Comparison of ENCODE assay signal across 8 cellular contexts in the genomic region with DNA sequence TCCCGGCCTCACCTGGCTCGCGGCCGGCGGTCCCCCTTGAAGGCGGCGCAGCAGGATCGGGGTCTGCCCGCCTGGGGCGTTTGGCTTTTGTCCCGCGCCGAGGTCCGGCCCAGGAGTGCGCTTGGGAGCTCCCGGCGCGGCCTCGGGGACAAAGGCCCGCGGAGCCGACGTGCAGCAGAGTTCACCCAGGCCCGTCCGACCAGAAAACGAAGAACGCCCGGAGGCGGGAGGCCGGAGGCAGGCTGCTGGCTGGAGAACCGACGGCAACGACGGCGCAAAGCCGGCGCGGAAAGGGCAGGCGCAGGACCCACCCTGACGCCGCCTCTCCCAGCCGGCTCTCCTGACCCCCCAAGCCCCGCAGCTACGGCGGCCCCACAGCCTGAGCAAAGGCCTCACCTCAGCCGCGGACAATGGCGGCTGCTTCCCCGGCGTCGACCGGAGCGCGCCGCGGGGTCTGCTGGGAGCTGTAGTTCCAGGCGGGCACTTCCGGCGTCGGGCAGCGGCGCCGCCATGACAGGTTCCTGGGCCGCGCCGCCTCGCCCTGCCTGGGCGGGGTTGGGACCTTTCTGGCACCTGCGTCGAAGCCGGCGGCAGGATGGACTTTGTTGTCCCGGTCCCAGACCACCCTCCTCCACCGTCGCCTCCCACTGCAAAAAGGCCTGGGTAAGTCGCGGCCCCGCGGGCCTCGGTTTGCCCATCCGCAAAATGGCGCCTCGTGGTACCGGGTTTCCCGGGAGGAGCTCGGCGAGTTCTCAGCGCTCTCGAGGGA. TPM values are rescaled to one million over a fixed set of nuclear protein-coding genes. Genes with fewer than 3 reads are reported as not detected.
DNase-seq lines count a peak whose midpoint lies in the region; ATAC-seq and TF ChIP-seq lines count a peak whose summit lies in the region.

A gene (minus strand): TSS at position 437 of the 769 bp plus-strand sequence. CDS start 1,501 bp downstream, outside the sequence.

- ATAC-seq in GM18868 (IDR thresholded peaks at IDR 0.05; ENCODE audit: unreplicated experiment) = peak; percentile 95
- ATAC-seq in HG03108 (IDR thresholded peaks at IDR 0.05; ENCODE audit: unreplicated experiment) = peak; percentile 98

- POLR2A ChIA-PET in AG04449 (lab: Yijun Ruan, JAX) = interaction anchor here (0.6 to 0.7 kb wide), 3 partner anchors 31 to 67 kb away, joined by 3 read pairs; a partner anchor contains a TSS

- DNase-seq in AG04449 (ENCODE audit: low read depth, low spot score) (peak; percentile 34), NCI-H345 treated with DMSO at 0.1 percent for 48 hours (lab: John Stamatoyannopoulos, UW; ENCODE audit: unreplicated experiment) (peak; percentile 40), dermis blood vessel endothelial cell (peak; percentile 93)
- peak; percentile 72 to 78 for DNase-seq in activated CD4-positive, alpha-beta T cell treated with anti-CD3 and anti-CD28 coated beads, Interleukin-2, amount 50 U/mL, for 24 hours (ENCODE audit: low read depth in 1 of 2, low spot score in 1 of 2)
- peak; percentile 69 to 75 for DNase-seq in stimulated activated CD4-positive, alpha-beta T cell treated with anti-CD3 and anti-CD28 coated beads, Interleukin-2, amount 100 ng/mL, for 48 hours

- no peaks in the 10 kb centered on the region for H3K27me3 ChIP-seq in liver (ENCODE audit: control insufficient read depth in 4 of 4, insufficient read depth in 4 of 4, low read length in 3 of 4)

- TF ChIP-seq CTCF in AG04449 (IDR thresholded peaks at IDR 0.05; ENCODE audit: insufficient read depth, low read length, missing control alignments) (no peak), liver (IDR thresholded peaks at IDR 0.05; ENCODE audit: low read depth, low read length, missing input control) (no peak)

- peaks cover 7 to 19% (median 13%) of the 10 kb centered on the region in 4 donors for H3K4me1 ChIP-seq in liver (ENCODE audit: control insufficient read depth in 4 of 4, insufficient read depth in 4 of 4, low read length in 3 of 4)

- peaks cover 20 to 54% (median 50%) of the 10 kb centered on the region in 4 donors for H3K36me3 ChIP-seq in liver (ENCODE audit: control insufficient read depth in 4 of 4, insufficient read depth in 3 of 4, low read depth in 1 of 4, low read length in 3 of 4)

- no peak for TF ChIP-seq RAD21 in liver (IDR thresholded peaks at IDR 0.05)

- peaks cover 41 to 63% (median 49%) of the 10 kb centered on the region in 4 donors for H3K9me3 ChIP-seq in liver (ENCODE audit: control insufficient read depth in 4 of 4, low read length in 3 of 4)

- whole genome bisulfite sequencing in liver = under 1% methylated on average over 89 of the region's 89 CpGs

- peak within 1 kb of the TSS; percentile 72 to 91 for H3K27ac ChIP-seq in liver (ENCODE audit: low read depth in 1 of 2, low read length in 2 of 2)

- H3K4me3 ChIP-seq in AG04449 (ENCODE audit: low read depth, low read length) = peak within 1 kb of the TSS; percentile 92
- H3K4me3 ChIP-seq in liver (ENCODE audit: low read depth in 1 of 3, low read length in 3 of 3) = peak within 1 kb of the TSS; percentile 89 to 93 (median 91)

- CTCF ChIA-PET in AG04449 (lab: Yijun Ruan, JAX) = interaction anchor here (1.2 to 2.1 kb wide), 3 partner anchors 9 to 16 kb away, joined by 3 to 9 read pairs (median 5); no protein-coding TSS in a partner anchor

- peak within 1 kb of the TSS; percentile 36 to 95 for H3K9ac ChIP-seq in liver (ENCODE audit: low read depth in 1 of 2, low read length in 2 of 2)

TF ChIP-seq in liver, 16 proteins besides CTCF, POLR2A, EP300 and RAD21:
- TF ChIP-seq, protein P1, sequence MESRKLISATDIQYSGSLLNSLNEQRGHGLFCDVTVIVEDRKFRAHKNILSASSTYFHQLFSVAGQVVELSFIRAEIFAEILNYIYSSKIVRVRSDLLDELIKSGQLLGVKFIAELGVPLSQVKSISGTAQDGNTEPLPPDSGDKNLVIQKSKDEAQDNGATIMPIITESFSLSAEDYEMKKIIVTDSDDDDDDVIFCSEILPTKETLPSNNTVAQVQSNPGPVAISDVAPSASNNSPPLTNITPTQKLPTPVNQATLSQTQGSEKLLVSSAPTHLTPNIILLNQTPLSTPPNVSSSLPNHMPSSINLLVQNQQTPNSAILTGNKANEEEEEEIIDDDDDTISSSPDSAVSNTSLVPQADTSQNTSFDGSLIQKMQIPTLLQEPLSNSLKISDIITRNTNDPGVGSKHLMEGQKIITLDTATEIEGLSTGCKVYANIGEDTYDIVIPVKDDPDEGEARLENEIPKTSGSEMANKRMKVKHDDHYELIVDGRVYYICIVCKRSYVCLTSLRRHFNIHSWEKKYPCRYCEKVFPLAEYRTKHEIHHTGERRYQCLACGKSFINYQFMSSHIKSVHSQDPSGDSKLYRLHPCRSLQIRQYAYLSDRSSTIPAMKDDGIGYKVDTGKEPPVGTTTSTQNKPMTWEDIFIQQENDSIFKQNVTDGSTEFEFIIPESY (IDR thresholded peaks at IDR 0.05) = no peak
- TF ChIP-seq, protein P2, sequence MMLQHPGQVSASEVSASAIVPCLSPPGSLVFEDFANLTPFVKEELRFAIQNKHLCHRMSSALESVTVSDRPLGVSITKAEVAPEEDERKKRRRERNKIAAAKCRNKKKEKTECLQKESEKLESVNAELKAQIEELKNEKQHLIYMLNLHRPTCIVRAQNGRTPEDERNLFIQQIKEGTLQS (IDR thresholded peaks at IDR 0.05) = no peak
- TF ChIP-seq SP1 (IDR thresholded peaks at IDR 0.05) (peak; percentile 16), FOXA2 (IDR thresholded peaks at IDR 0.05) (no peak), HNF4A (conservative IDR thresholded peaks at IDR 0.05) (no peak), NR2F2 (IDR thresholded peaks at IDR 0.05) (no peak), JUND (IDR thresholded peaks at IDR 0.05) (no peak), TAF1 (conservative IDR thresholded peaks at IDR 0.05) (no peak), YY1 (IDR thresholded peaks at IDR 0.05) (peak; percentile 99), FOXA1 (IDR thresholded peaks at IDR 0.05) (peak; percentile 24), HNF4G (IDR thresholded peaks at IDR 0.05) (no peak), RXRA (IDR thresholded peaks at IDR 0.05) (no peak), GABPA (IDR thresholded peaks at IDR 0.05 in 1 of 2, conservative IDR thresholded peaks at IDR 0.05 in 1 of 2) (peak; percentile 57 to 93), EGR1 (IDR thresholded peaks at IDR 0.05; ENCODE audit: low read depth in 2 of 2) (peak in 1 of 2 donors; percentile 44)
- TF ChIP-seq, protein P3, sequence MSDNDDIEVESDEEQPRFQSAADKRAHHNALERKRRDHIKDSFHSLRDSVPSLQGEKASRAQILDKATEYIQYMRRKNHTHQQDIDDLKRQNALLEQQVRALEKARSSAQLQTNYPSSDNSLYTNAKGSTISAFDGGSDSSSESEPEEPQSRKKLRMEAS (IDR thresholded peaks at IDR 0.05) = peak; percentile 32
- TF ChIP-seq, protein P4, sequence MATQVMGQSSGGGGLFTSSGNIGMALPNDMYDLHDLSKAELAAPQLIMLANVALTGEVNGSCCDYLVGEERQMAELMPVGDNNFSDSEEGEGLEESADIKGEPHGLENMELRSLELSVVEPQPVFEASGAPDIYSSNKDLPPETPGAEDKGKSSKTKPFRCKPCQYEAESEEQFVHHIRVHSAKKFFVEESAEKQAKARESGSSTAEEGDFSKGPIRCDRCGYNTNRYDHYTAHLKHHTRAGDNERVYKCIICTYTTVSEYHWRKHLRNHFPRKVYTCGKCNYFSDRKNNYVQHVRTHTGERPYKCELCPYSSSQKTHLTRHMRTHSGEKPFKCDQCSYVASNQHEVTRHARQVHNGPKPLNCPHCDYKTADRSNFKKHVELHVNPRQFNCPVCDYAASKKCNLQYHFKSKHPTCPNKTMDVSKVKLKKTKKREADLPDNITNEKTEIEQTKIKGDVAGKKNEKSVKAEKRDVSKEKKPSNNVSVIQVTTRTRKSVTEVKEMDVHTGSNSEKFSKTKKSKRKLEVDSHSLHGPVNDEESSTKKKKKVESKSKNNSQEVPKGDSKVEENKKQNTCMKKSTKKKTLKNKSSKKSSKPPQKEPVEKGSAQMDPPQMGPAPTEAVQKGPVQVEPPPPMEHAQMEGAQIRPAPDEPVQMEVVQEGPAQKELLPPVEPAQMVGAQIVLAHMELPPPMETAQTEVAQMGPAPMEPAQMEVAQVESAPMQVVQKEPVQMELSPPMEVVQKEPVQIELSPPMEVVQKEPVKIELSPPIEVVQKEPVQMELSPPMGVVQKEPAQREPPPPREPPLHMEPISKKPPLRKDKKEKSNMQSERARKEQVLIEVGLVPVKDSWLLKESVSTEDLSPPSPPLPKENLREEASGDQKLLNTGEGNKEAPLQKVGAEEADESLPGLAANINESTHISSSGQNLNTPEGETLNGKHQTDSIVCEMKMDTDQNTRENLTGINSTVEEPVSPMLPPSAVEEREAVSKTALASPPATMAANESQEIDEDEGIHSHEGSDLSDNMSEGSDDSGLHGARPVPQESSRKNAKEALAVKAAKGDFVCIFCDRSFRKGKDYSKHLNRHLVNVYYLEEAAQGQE (IDR thresholded peaks at IDR 0.05) = peak; percentile 58

RNA-seq across cellular contexts. Expression of the gene that starts here (rescaled TPM):
- 13.3 and 16.7 TPM in 2 replicates for total RNA-seq in dermis blood vessel endothelial cell
- total RNA-seq in liver = 10 to 100 TPM in 1 of 2 donors, 1 to 10 TPM in 1; 8.7 to 12.8 TPM
- 1 to 10 TPM; 3.2 to 4.5 TPM for polyA plus RNA-seq in liver

Comparison
In these comparisons a context has a peak if more than half of its experiments do, and no peak if none do; other contexts are left out.
1. Peak in every context shown above with its lines: DNase-seq, ATAC-seq, H3K4me3 ChIP-seq and H3K27ac ChIP-seq.
2. DNase-seq: peak in every context shown above with its lines; median percentile 93 in dermis blood vessel endothelial cell; 75 in activated CD4-positive, alpha-beta T cell treated with anti-CD3 and anti-CD28 coated beads, Interleukin-2, amount 50 U/mL, for 24 hours; 72 in stimulated activated CD4-positive, alpha-beta T cell treated with anti-CD3 and anti-CD28 coated beads, Interleukin-2, amount 100 ng/mL, for 48 hours; 40 in NCI-H345 treated with DMSO at 0.1 percent for 48 hours; 34 in AG04449.